Comparison of ENCODE assay signal across 8 cellular contexts in genomic region chr19:48634424-48635262, GRCh38. TPM values are rescaled to one million over a fixed set of nuclear protein-coding genes. Genes with fewer than 3 reads are reported as not detected.
A peak's percentile ranks its signal among the peaks of the same experiment; 100 is the strongest.
DNase-seq lines count a peak whose midpoint lies in the region; ATAC-seq and TF ChIP-seq lines count a peak whose summit lies in the region.

No MANE protein-coding gene starts in this region.

- H3K27ac Mint-ChIP-seq in activated CD4-positive, alpha-beta memory T cell treated with anti-CD3 and anti-CD28 coated beads for 36 hours, result peak overlapping the region; percentile 90

- intact Hi-C loops in activated CD4-positive, alpha-beta memory T cell treated with anti-CD3 and anti-CD28 coated beads for 36 hours (cut with micrococcal nuclease), result loop anchor here (1.0 to 2.0 kb wide), 4 partner anchors 10 to 330 kb away; partner anchors contain the start of genes FTL, RPL18 and SPHK2
- intact Hi-C loops in right lobe of liver (cut with DNase I), result no loop called here

- CTCF ChIA-PET in activated CD4-positive, alpha-beta memory T cell treated with anti-CD3 and anti-CD28 coated beads for 36 hours (lab: Charles Lee), result interaction anchor here (1.1 to 2.6 kb wide), 2 partner anchors 11 to 26 kb away, joined by 4 to 12 read pairs; partner anchors contain the start of gene CA11

- no peaks in the 10 kb centered on the region for H3K27me3 Mint-ChIP-seq in activated CD4-positive, alpha-beta memory T cell treated with anti-CD3 and anti-CD28 coated beads for 36 hours

- DNase-seq in HK-2 (ENCODE audit: unreplicated experiment) (peak; percentile 94), NCI-H82 (lab: John Stamatoyannopoulos, UW) (peak; percentile 99), dermis blood vessel endothelial cell (peak; percentile 94), right lobe of liver (peak; percentile 96 to 98 (median 98))
- DNase-seq in activated CD4-positive, alpha-beta memory T cell treated with anti-CD3 and anti-CD28 coated beads for 36 hours, result peak; percentile 97
- peak; percentile 94 for DNase-seq in stimulated activated CD4-positive, alpha-beta T cell treated with anti-CD3 and anti-CD28 coated beads, Interleukin-4, amount 100 ng/mL, for 1 hour

- peaks cover 0 to 28% (median 16%) of the 10 kb centered on the region in 4 donors for H3K4me1 ChIP-seq in right lobe of liver

- H3K36me3 ChIP-seq in right lobe of liver, result no peaks in the 10 kb centered on the region

- H3K36me3 Mint-ChIP-seq in activated CD4-positive, alpha-beta memory T cell treated with anti-CD3 and anti-CD28 coated beads for 36 hours, result peaks cover 8% of the 10 kb centered on the region

- 4% methylated on average over 12 of the region's 37 CpGs for WGBS in right lobe of liver (ENCODE audit: insufficient coverage, low coverage, low lambda C conversion rate, missing lambda C conversion rate)

- peak overlapping the region; percentile 72 for H3K4me3 Mint-ChIP-seq in activated CD4-positive, alpha-beta memory T cell treated with anti-CD3 and anti-CD28 coated beads for 36 hours

- TF ChIP-seq POLR2A in right lobe of liver (IDR thresholded peaks at IDR 0.05), result peak; percentile 56

- peak overlapping the region; percentile 81 to 92 (median 88) for H3K27ac ChIP-seq in right lobe of liver

- no peaks in the 10 kb centered on the region for H3K27me3 ChIP-seq in right lobe of liver

- H3K9me3 Mint-ChIP-seq in activated CD4-positive, alpha-beta memory T cell treated with anti-CD3 and anti-CD28 coated beads for 36 hours, result no peaks in the 10 kb centered on the region

- TF ChIP-seq CTCF in right lobe of liver (IDR thresholded peaks at IDR 0.05), result no peak

- H3K4me3 ChIP-seq in right lobe of liver, result peak overlapping the region; percentile 1 to 74 (median 72)

- ATAC-seq in GM18498 (IDR thresholded peaks at IDR 0.05; ENCODE audit: unreplicated experiment) (peak; percentile 25), right lobe of liver (peak; percentile 54 to 66 (median 55)), HG03469 (IDR thresholded peaks at IDR 0.05; ENCODE audit: unreplicated experiment) (no peak)

- no peaks in the 10 kb centered on the region for H3K9me3 ChIP-seq in right lobe of liver

- POLR2A ChIA-PET in activated CD4-positive, alpha-beta memory T cell treated with anti-CD3 and anti-CD28 coated beads for 36 hours (lab: Charles Lee), result interaction anchor here (0.6 to 2.7 kb wide), 5 partner anchors 10 to 135 kb away, joined by 3 to 10 read pairs (median 5); partner anchors contain the start of genes CA11, RPL18 and SPHK2

- peaks cover 53% of the 10 kb centered on the region for H3K4me1 Mint-ChIP-seq in activated CD4-positive, alpha-beta memory T cell treated with anti-CD3 and anti-CD28 coated beads for 36 hours (ENCODE audit: low read depth)

RNA-seq across cellular contexts. Expression of gene DBP, which starts 2.5 kb away (rescaled TPM):
- 10 to 100 TPM in 1 of 2 experiments, 1 to 10 TPM in 1; 8.3 to 10.4 TPM for total RNA-seq in activated CD4-positive, alpha-beta memory T cell treated with anti-CD3 and anti-CD28 coated beads for 36 hours
- total RNA-seq in dermis blood vessel endothelial cell (1.6 and 3.1 TPM in 2 replicates), right lobe of liver (10 to 100 TPM in 2 of 6 experiments, 1 to 10 TPM in 4; 1.8 to 11.6 (median 3.3) TPM)

RNA-seq across cellular contexts. Expression of gene CA11, which starts 11.3 kb away (rescaled TPM):
- total RNA-seq in activated CD4-positive, alpha-beta memory T cell treated with anti-CD3 and anti-CD28 coated beads for 36 hours, result 10 to 100 TPM; 12.7 to 15.9 TPM
- 1.7 and 4.8 TPM in 2 replicates for total RNA-seq in dermis blood vessel endothelial cell
- total RNA-seq in right lobe of liver, result 1 to 10 TPM in 2 of 6 experiments, under 1 TPM in 4; 0.25 to 2.0 (median 0.54) TPM

RNA-seq across cellular contexts. Expression of gene SPHK2, which starts 15.3 kb away (rescaled TPM):
- 10 to 100 TPM; 24.1 to 24.6 TPM for total RNA-seq in activated CD4-positive, alpha-beta memory T cell treated with anti-CD3 and anti-CD28 coated beads for 36 hours
- 8.8 and 12.6 TPM in 2 replicates for total RNA-seq in dermis blood vessel endothelial cell
- total RNA-seq in right lobe of liver, result 10 to 100 TPM; 11.4 to 30.1 (median 17.2) TPM

RNA-seq across cellular contexts. Expression of gene RPL18, which starts 15.7 kb away (rescaled TPM):
- 1,000 to 10,000 TPM; 2,095 to 2,140 TPM for total RNA-seq in activated CD4-positive, alpha-beta memory T cell treated with anti-CD3 and anti-CD28 coated beads for 36 hours
- total RNA-seq in dermis blood vessel endothelial cell (1,626 and 2,230 TPM in 2 replicates), right lobe of liver (100 to 1,000 TPM; 355 to 867 (median 385) TPM)

RNA-seq across cellular contexts. Expression of gene FAM83E, which starts 19.8 kb away (rescaled TPM):
- total RNA-seq in activated CD4-positive, alpha-beta memory T cell treated with anti-CD3 and anti-CD28 coated beads for 36 hours, result 1 to 10 TPM; 2.2 to 2.4 TPM
- total RNA-seq in dermis blood vessel endothelial cell (0.51 TPM in 1 of 2 replicates, not detected in the other), right lobe of liver (under 1 TPM in 2 of 6 experiments, not detected in 4; 0.22 to 0.37 TPM)
